1 cellular context compared by ENCODE assay signal in genomic region chr13:46551410-46552301, GRCh38.
A peak's percentile ranks its signal among the peaks of the same experiment; 100 is the strongest.
TF ChIP-seq lines count a peak whose summit lies in the region.

No MANE protein-coding gene starts in this region.

TF ChIP-seq in GM12878, 131 proteins besides CTCF, POLR2A, EP300 and RAD21 (continued from another document):
- TF ChIP-seq RUNX3 (IDR thresholded peaks at IDR 0.05; ENCODE audit: low read length) (peak; percentile 51; the same call in 1 of the 2 replicates), YY1 (IDR thresholded peaks at IDR 0.05; ENCODE audit: low read depth, low read length) (peak; percentile 64; the same call in 1 of the 2 replicates), EED (IDR thresholded peaks at IDR 0.05; ENCODE audit: low read depth) (0 out of 2 replicates have a peak, but pooled peaks have one; percentile 36), ETV6 (conservative IDR thresholded peaks at IDR 0.05 in 1 of 2, IDR thresholded peaks at IDR 0.05 in 1 of 2; ENCODE audit: borderline replicate concordance in 1 of 2, low read depth in 1 of 2) (0 out of 4 replicates have a peak, but pooled peaks of 1 of the 2 experiments have one; percentile 54), ATF7 (IDR thresholded peaks at IDR 0.05; ENCODE audit: low read depth) (no peak), MLLT1 (IDR thresholded peaks at IDR 0.05) (0 out of 2 replicates have a peak, but pooled peaks have one; percentile 9), SMARCA5 (IDR thresholded peaks at IDR 0.05) (0 out of 2 replicates have a peak, but pooled peaks have one; percentile 15), NRF1 (conservative IDR thresholded peaks at IDR 0.05; ENCODE audit: low read depth, low read length) (no peak), ZBTB11 (CRISPR knock-in tag; IDR thresholded peaks at IDR 0.05) (no peak), CBX3 (IDR thresholded peaks at IDR 0.05; ENCODE audit: borderline replicate concordance, low read depth) (no peak), FOS (IDR thresholded peaks at IDR 0.05; ENCODE audit: borderline replicate concordance, extremely low read depth, insufficient read length) (no peak), ZNF24 (IDR thresholded peaks at IDR 0.05) (0 out of 2 replicates have a peak, but pooled peaks have one; percentile 19), NR2C1 (IDR thresholded peaks at IDR 0.05) (no peak), IRF4 (IDR thresholded peaks at IDR 0.05; ENCODE audit: low read depth, low read length) (no peak), POU2F2 (IDR thresholded peaks at IDR 0.05; ENCODE audit: borderline replicate concordance, low read depth, low read length) (no peak), NBN (IDR thresholded peaks at IDR 0.05) (no peak), ZNF687 (IDR thresholded peaks at IDR 0.05) (no peak), SMC3 (IDR thresholded peaks at IDR 0.05; ENCODE audit: borderline replicate concordance, low read length) (peak; percentile 90)
